11 cellular contexts compared by ENCODE assay signal in the genomic region with DNA sequence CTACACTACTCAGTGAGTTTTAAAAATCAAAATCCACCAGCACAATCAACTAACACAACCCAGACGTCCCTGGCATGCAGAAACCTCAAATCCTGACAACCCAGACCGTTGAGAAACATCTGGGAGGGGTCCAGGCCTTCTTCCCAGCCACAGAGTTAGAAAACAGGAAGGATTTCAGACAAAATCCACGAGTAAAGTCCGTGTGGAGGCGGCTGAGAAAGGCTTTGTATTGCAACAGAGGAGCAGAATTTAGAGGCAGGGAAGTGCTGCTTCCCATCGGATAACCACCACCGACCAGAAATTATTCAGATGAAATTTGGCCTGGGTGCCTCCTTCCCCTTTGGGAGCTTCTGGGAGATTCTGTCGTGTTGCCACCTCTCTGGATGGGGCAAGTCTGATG.
DNase-seq lines count a peak whose midpoint lies in the region; ATAC-seq and TF ChIP-seq lines count a peak whose summit lies in the region.
"Had no signal": no experiment of that assay in that cellular context is flagged by ENCODE, and none has a peak within 500 bp of the region (broad histone marks: within the 10 kb centered on the region; RNA-seq: fewer than 3 reads in every experiment).

No MANE protein-coding gene starts in this region.

- DNase-seq in Peyer's patch = peak in 2 of 3 donors; percentile 18 to 70
- DNase-seq in fibroblast of villous mesenchyme (ENCODE audit: low read depth) = peak; percentile 100
- DNase-seq in omental fat pad (ENCODE audit: low spot score) = no peak
- DNase-seq in NOMO-1 treated with DMSO at 0.1 percent for 48 hours (lab: John Stamatoyannopoulos, UW; ENCODE audit: unreplicated experiment) = no peak
- DNase-seq in T-helper 9 cell = no peak
- DNase-seq: hippocampal formation, NCI-H2029 treated with DMSO at 0.1 percent for 48 hours, occipital lobe had no signal

- H2AFZ ChIP-seq in ACC112 (ENCODE audit: low read length, unreplicated experiment) = no peak overlapping the region

- peak overlapping the region; percentile 56 for H3K27ac ChIP-seq in ACC112 (ENCODE audit: low read depth, low read length)
- peak overlapping the region in 3 of 4 donors; percentile 28 to 31 (median 30) for H3K27ac ChIP-seq in Peyer's patch

- TF ChIP-seq POLR2A in Peyer's patch (IDR thresholded peaks at IDR 0.05) = no peak

- H3K4me3 ChIP-seq in ACC112 (ENCODE audit: low read depth, low read length) = no peak overlapping the region
- no peak overlapping the region for H3K4me3 ChIP-seq in Peyer's patch
- H3K4me3 ChIP-seq in fibroblast of villous mesenchyme (ENCODE audit: low read depth, low read length) = no peak overlapping the region

- peaks cover 21% of the 10 kb centered on the region for H3K79me2 ChIP-seq in ACC112 (ENCODE audit: control insufficient read depth, insufficient read depth, low read length, unreplicated experiment)

- TF ChIP-seq CTCF in Peyer's patch (IDR thresholded peaks at IDR 0.05) = no peak
- no peak for TF ChIP-seq CTCF in fibroblast of villous mesenchyme (IDR thresholded peaks at IDR 0.05; ENCODE audit: insufficient read depth, low read depth, low read length)
- no peak for TF ChIP-seq CTCF in omental fat pad (IDR thresholded peaks at IDR 0.05)

- H3K9me3 ChIP-seq in Peyer's patch = no peaks in the 10 kb centered on the region

- ATAC-seq in omental fat pad (ENCODE audit: low FRiP score) (peak; percentile 76), GM19328 (IDR thresholded peaks at IDR 0.05; ENCODE audit: unreplicated experiment) (no peak), HG02623 (IDR thresholded peaks at IDR 0.05; ENCODE audit: unreplicated experiment) (no peak)

- H3K27me3 ChIP-seq in ACC112 (ENCODE audit: insufficient read depth, low read length) = no peaks in the 10 kb centered on the region
- no peaks in the 10 kb centered on the region for H3K27me3 ChIP-seq in Peyer's patch

- peaks cover 29% of the 10 kb centered on the region for H3K4me1 ChIP-seq in ACC112 (ENCODE audit: control insufficient read depth, insufficient read depth, low read length, unreplicated experiment)
- H3K4me1 ChIP-seq in Peyer's patch = peaks cover 0 to 27% (median 0%) of the 10 kb centered on the region in 4 donors

- H3K36me3 ChIP-seq in ACC112 (ENCODE audit: insufficient read depth, low read length) (peaks cover 18% of the 10 kb centered on the region), Peyer's patch (peaks cover 0 to 19% (median 0%) of the 10 kb centered on the region in 3 donors)

Comparison
In these comparisons a context has a peak if more than half of its experiments do, and no peak if none do; other contexts are left out.
1. DNase-seq: peak in Peyer's patch (2 of 3) and fibroblast of villous mesenchyme (single experiment); none in omental fat pad (single experiment), NOMO-1 treated with DMSO at 0.1 percent for 48 hours (single experiment) and T-helper 9 cell (single experiment).